In genomic region chr3:185363662-185364203, GRCh38 we compare ENCODE assay signal across 1 cellular context.
TF ChIP-seq lines count a peak whose summit lies in the region.

No MANE protein-coding gene starts in this region.

TF ChIP-seq in K562, 482 proteins besides CTCF, POLR2A, EP300 and RAD21 (continued from another document):
- 0 out of 2 replicates have a peak, but pooled peaks have one; percentile 3 for TF ChIP-seq PHF8 (IDR thresholded peaks at IDR 0.05; ENCODE audit: borderline replicate concordance, low read length)
